ENCODE assay signal across 15 cellular contexts in the genomic region with DNA sequence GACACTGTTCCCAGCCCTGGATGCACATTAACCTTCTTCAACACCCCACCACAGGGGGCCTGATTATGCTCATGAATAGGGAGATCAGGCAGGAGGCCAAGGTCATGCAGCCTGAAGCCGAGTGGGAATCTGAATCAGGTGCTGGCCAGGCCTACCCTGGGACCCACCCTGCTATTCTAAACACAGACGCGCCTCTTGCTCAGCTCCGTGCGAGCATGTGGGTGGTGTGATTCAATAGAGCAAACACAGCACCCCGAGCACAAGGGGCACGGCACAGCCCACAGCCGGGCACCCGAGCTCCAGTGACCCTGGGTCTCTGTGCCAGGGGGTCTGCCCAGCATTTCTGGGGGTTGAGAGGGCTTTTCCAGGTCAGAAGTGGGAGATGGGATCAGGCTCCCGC. TPM values are rescaled to one million over a fixed set of nuclear protein-coding genes. Genes with fewer than 3 reads are reported as not detected.
"Had no signal": no experiment of that assay in that cellular context is flagged by ENCODE, and none has a peak within 500 bp of the region (broad histone marks: within the 10 kb centered on the region; RNA-seq: fewer than 3 reads in every experiment).

No MANE protein-coding gene starts in this region.

- H2AFZ ChIP-seq: parathyroid adenoma had no signal

- H3K9ac ChIP-seq: parathyroid adenoma had no signal

- H3K4me3 ChIP-seq: breast epithelium, esophagus squamous epithelium, transverse colon had no signal

- H3K4me3 Mint-ChIP-seq: activated T-helper 1 cell treated with anti-CD3 and anti-CD28 coated beads, Interleukin-12 subunit alpha, Interleukin-12 subunit beta, Interleukin-2, Interleukin-4 antibody, amounts not matched to agents 30 ng/mL and 10 ng/mL and 1 ng/mL, durations not matched to agents 14 hours and 24 hours and 36 hours; stimulated activated effector memory CD8-positive, alpha-beta T cell treated with anti-CD3 and anti-CD28 coated beads, Interleukin-12 subunit alpha, Interleukin-12 subunit beta, amount 100 ng/mL, for 72 hours had no signal

- H3K27ac ChIP-seq: breast epithelium, esophagus squamous epithelium, foreskin keratinocyte, parathyroid adenoma, transverse colon, VCaP had no signal

- DNase-seq: activated CD4-positive, alpha-beta T cell treated with anti-CD3 and anti-CD28 coated beads for 4 hours; activated naive CD4-positive, alpha-beta T cell; aorta; esophagus squamous epithelium; foreskin keratinocyte; kidney; left ventricle myocardium superior; right cardiac atrium; T-helper 9 cell; transverse colon had no signal

- H3K9me3 Mint-ChIP-seq: activated T-helper 1 cell treated with anti-CD3 and anti-CD28 coated beads, Interleukin-12 subunit alpha, Interleukin-12 subunit beta, Interleukin-2, Interleukin-4 antibody, amounts not matched to agents 30 ng/mL and 10 ng/mL and 1 ng/mL, durations not matched to agents 14 hours and 24 hours and 36 hours; stimulated activated effector memory CD8-positive, alpha-beta T cell treated with anti-CD3 and anti-CD28 coated beads, Interleukin-12 subunit alpha, Interleukin-12 subunit beta, amount 100 ng/mL, for 72 hours had no signal

- H3K27me3 ChIP-seq: foreskin keratinocyte, transverse colon had no signal

- ATAC-seq: foreskin keratinocyte; left ventricle myocardium superior; right cardiac atrium; stimulated activated effector memory CD8-positive, alpha-beta T cell treated with anti-CD3 and anti-CD28 coated beads, Interleukin-12 subunit alpha, Interleukin-12 subunit beta, amount 100 ng/mL, for 72 hours had no signal

- H3K27ac Mint-ChIP-seq: activated T-helper 1 cell treated with anti-CD3 and anti-CD28 coated beads, Interleukin-12 subunit alpha, Interleukin-12 subunit beta, Interleukin-2, Interleukin-4 antibody, amounts not matched to agents 30 ng/mL and 10 ng/mL and 1 ng/mL, durations not matched to agents 14 hours and 24 hours and 36 hours; stimulated activated effector memory CD8-positive, alpha-beta T cell treated with anti-CD3 and anti-CD28 coated beads, Interleukin-12 subunit alpha, Interleukin-12 subunit beta, amount 100 ng/mL, for 72 hours had no signal

- H3K36me3 Mint-ChIP-seq: stimulated activated effector memory CD8-positive, alpha-beta T cell treated with anti-CD3 and anti-CD28 coated beads, Interleukin-12 subunit alpha, Interleukin-12 subunit beta, amount 100 ng/mL, for 72 hours had no signal

- H3K36me3 ChIP-seq: breast epithelium, esophagus squamous epithelium, transverse colon had no signal

- H3K79me2 ChIP-seq: parathyroid adenoma had no signal

- H3K9me3 ChIP-seq: breast epithelium, esophagus squamous epithelium, transverse colon had no signal

- H3K4me1 ChIP-seq: breast epithelium, esophagus squamous epithelium, foreskin keratinocyte, parathyroid adenoma, transverse colon had no signal

- FAIRE-seq: kidney had no signal

RNA-seq across cellular contexts. Expression of gene GRIP2, which starts 24.6 kb away (rescaled TPM):
- total RNA-seq: activated T-helper 1 cell treated with anti-CD3 and anti-CD28 coated beads, Interleukin-12 subunit alpha, Interleukin-12 subunit beta, Interleukin-2, Interleukin-4 antibody, amounts not matched to agents 30 ng/mL and 10 ng/mL and 1 ng/mL, durations not matched to agents 14 hours and 24 hours and 36 hours had no signal
